In genomic region chr11:74170694-74171629, GRCh38 we compare ENCODE assay signal across 1 cellular context.
A peak's percentile ranks its signal among the peaks of the same experiment; 100 is the strongest.
TF ChIP-seq lines count a peak whose summit lies in the region.

Gene C2CD3 (minus strand): TSS chr11:74171002. CDS start chr11:74170792, 210 bp downstream.
Gene PPME1 (plus strand): TSS chr11:74171289. CDS start chr11:74171422, 133 bp downstream.

TF ChIP-seq in K562, 482 proteins besides CTCF, POLR2A, EP300 and RAD21 (continued from another document):
- peak; percentile 97 for TF ChIP-seq POLR2G (IDR thresholded peaks at IDR 0.05; ENCODE audit: low read depth, low read length)
- TF ChIP-seq CBX3 (IDR thresholded peaks at IDR 0.05; ENCODE audit: borderline replicate concordance in 1 of 2, low read length in 2 of 2): peak in 1 of 2 experiments; percentile 73; a peak in 2 of 3 replicates
- peak; percentile 86 for TF ChIP-seq MAX (CRISPR knock-in tag; IDR thresholded peaks at IDR 0.05)
- no peak for TF ChIP-seq HIVEP1 (CRISPR knock-in tag; IDR thresholded peaks at IDR 0.05)
- TF ChIP-seq ATF3 (IDR thresholded peaks at IDR 0.05): no peak
- TF ChIP-seq ATF3 (CRISPR knock-in tag; conservative IDR thresholded peaks at IDR 0.05): no peak; the same call in 1 of the 2 replicates
- peak; percentile 11; the same call in 1 of the 2 replicates for TF ChIP-seq DPF2 (IDR thresholded peaks at IDR 0.05)
- peak; percentile 43; the same call in 1 of the 2 replicates for TF ChIP-seq SPI1 (IDR thresholded peaks at IDR 0.05; ENCODE audit: borderline replicate concordance, low read depth, low read length)
- TF ChIP-seq RBFOX2 (IDR thresholded peaks at IDR 0.05; ENCODE audit: low read depth, low read length): peak; percentile 93
- peak; percentile 52 for TF ChIP-seq TAF9B (IDR thresholded peaks at IDR 0.05; ENCODE audit: partially characterized antibody)
- TF ChIP-seq PHF8 (IDR thresholded peaks at IDR 0.05; ENCODE audit: borderline replicate concordance, low read length): peak; percentile 90
- no peak for TF ChIP-seq GATAD2B (IDR thresholded peaks at IDR 0.05; ENCODE audit: borderline replicate concordance)
- peak; percentile 96 for TF ChIP-seq EGR1 (conservative IDR thresholded peaks at IDR 0.05)
- TF ChIP-seq TCF7L2 (IDR thresholded peaks at IDR 0.05; ENCODE audit: low read depth, low read length): no peak; the same call in 1 of the 2 replicates
- TF ChIP-seq ID3 (CRISPR knock-in tag; IDR thresholded peaks at IDR 0.05): no peak
- TF ChIP-seq ID3 (tag; IDR thresholded peaks at IDR 0.05): no peak
- no peak for TF ChIP-seq TCFL5 (CRISPR knock-in tag; conservative IDR thresholded peaks at IDR 0.05)
- peak; percentile 90 to 91 for TF ChIP-seq E2F6 (IDR thresholded peaks at IDR 0.05; ENCODE audit: borderline replicate concordance in 1 of 2, extremely low read depth in 1 of 2, insufficient read depth in 1 of 2, insufficient read length in 1 of 2, low read depth in 1 of 2, low read length in 1 of 2, poor library complexity in 1 of 2, severe bottlenecking in 1 of 2)
- TF ChIP-seq E2F1 (CRISPR knock-in tag; IDR thresholded peaks at IDR 0.05): peak; percentile 87
- peak; percentile 58; the same call in 1 of the 2 replicates for TF ChIP-seq ZFX (CRISPR knock-in tag; IDR thresholded peaks at IDR 0.05)
- peak; percentile 97 for TF ChIP-seq GABPA (tag; conservative IDR thresholded peaks at IDR 0.05; ENCODE audit: low read depth)
- TF ChIP-seq DLX4 (CRISPR knock-in tag; IDR thresholded peaks at IDR 0.05): no peak
- 0 out of 2 replicates have a peak, but pooled peaks have one; percentile 21 for TF ChIP-seq MYNN (IDR thresholded peaks at IDR 0.05)
- no peak for TF ChIP-seq MYNN (CRISPR knock-in tag; IDR thresholded peaks at IDR 0.05)
- TF ChIP-seq LCOR (CRISPR knock-in tag; IDR thresholded peaks at IDR 0.05): peak; percentile 5; the same call in 1 of the 2 replicates
- TF ChIP-seq ARNT (IDR thresholded peaks at IDR 0.05): peak; percentile 60 to 76; a peak in 1 of 4 replicates
- TF ChIP-seq ZNF41 (CRISPR knock-in tag; conservative IDR thresholded peaks at IDR 0.05): no peak
- no peak for TF ChIP-seq SRSF3 (IDR thresholded peaks at IDR 0.05; ENCODE audit: insufficient read depth, low read length)
- TF ChIP-seq PHF21A (IDR thresholded peaks at IDR 0.05; ENCODE audit: borderline replicate concordance, low read depth): no peak
- TF ChIP-seq CREM (IDR thresholded peaks at IDR 0.05; ENCODE audit: low read depth): peak; percentile 91
- no peak for TF ChIP-seq SMARCC2 (IDR thresholded peaks at IDR 0.05; ENCODE audit: low read depth)
- TF ChIP-seq ATF4 (CRISPR knock-in tag; IDR thresholded peaks at IDR 0.05): no peak
- peak; percentile 82 for TF ChIP-seq ETV1 (tag; conservative IDR thresholded peaks at IDR 0.05; ENCODE audit: low read depth)
- no peak for TF ChIP-seq OTX1 (CRISPR knock-in tag; IDR thresholded peaks at IDR 0.05)
- 0 out of 2 replicates have a peak, but pooled peaks have one; percentile 48 for TF ChIP-seq FOXJ2 (tag; IDR thresholded peaks at IDR 0.05)
- TF ChIP-seq POLR2AphosphoS5 (IDR thresholded peaks at IDR 0.05; ENCODE audit: control insufficient read depth, insufficient read depth, low read depth, low read length): peak; percentile 79
- TF ChIP-seq HDAC2 (IDR thresholded peaks at IDR 0.05): peak; percentile 72
- no peak for TF ChIP-seq CC2D1A (IDR thresholded peaks at IDR 0.05)
- no peak for TF ChIP-seq RNF219 (CRISPR knock-in tag; IDR thresholded peaks at IDR 0.05)
- no peak for TF ChIP-seq CAMTA2 (CRISPR knock-in tag; conservative IDR thresholded peaks at IDR 0.05)
- no peak for TF ChIP-seq RHOXF2B (CRISPR knock-in tag; conservative IDR thresholded peaks at IDR 0.05)
- peak; percentile 36; the same call in 1 of the 2 replicates for TF ChIP-seq GMEB1 (CRISPR knock-in tag; IDR thresholded peaks at IDR 0.05)
- peak in 1 of 2 experiments; percentile 86; a peak in 2 of 4 replicates for TF ChIP-seq ZNF639 (CRISPR knock-in tag; conservative IDR thresholded peaks at IDR 0.05 in 1 of 2, IDR thresholded peaks at IDR 0.05 in 1 of 2)
- TF ChIP-seq MTA2 (IDR thresholded peaks at IDR 0.05; ENCODE audit: low read depth): no peak
